In the genomic region with DNA sequence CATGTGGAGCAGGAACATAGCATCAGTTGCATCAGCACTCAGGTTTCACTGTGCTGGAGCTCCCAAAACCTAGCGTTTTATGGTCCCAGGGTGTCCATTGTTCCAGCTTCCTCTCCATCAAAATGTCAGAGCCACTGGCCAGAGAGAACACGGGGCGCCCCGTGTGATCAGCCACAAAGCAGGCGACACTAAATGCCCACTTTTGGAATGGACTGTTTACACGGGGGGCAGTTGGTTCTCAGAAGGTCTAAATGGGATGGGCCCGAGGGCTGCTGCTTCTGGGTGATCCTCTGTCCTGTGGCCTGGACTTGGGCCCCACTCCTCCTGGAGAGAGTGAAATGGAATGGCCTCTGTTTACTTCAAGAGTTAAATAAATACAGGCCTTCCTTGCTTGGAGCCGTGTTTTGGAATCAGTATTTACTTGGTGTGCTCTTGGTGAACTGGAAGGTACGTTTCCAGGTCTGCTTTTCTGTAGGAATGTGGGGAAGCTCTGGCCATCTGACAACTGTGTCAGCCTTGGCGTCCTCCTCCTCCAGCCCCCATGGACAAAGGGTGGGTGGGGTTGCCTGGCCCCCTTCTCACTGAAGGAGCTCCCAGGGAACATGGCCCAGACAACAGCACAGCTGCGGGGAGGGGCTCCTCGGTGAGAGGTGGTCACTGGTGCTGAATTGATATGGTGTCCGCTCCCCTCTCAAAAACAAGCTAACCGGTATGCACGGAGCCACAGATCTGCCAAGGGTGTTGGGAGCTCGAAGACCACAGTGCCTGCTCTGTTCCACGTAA, we compare ENCODE assay signal across 1 cellular context.
TF ChIP-seq lines count a peak whose summit lies in the region.

No MANE protein-coding gene starts in this region.

TF ChIP-seq in HepG2, 621 proteins besides CTCF, POLR2A, EP300 and RAD21 (continued from another document and continues in another):
- TF ChIP-seq, protein P1, sequence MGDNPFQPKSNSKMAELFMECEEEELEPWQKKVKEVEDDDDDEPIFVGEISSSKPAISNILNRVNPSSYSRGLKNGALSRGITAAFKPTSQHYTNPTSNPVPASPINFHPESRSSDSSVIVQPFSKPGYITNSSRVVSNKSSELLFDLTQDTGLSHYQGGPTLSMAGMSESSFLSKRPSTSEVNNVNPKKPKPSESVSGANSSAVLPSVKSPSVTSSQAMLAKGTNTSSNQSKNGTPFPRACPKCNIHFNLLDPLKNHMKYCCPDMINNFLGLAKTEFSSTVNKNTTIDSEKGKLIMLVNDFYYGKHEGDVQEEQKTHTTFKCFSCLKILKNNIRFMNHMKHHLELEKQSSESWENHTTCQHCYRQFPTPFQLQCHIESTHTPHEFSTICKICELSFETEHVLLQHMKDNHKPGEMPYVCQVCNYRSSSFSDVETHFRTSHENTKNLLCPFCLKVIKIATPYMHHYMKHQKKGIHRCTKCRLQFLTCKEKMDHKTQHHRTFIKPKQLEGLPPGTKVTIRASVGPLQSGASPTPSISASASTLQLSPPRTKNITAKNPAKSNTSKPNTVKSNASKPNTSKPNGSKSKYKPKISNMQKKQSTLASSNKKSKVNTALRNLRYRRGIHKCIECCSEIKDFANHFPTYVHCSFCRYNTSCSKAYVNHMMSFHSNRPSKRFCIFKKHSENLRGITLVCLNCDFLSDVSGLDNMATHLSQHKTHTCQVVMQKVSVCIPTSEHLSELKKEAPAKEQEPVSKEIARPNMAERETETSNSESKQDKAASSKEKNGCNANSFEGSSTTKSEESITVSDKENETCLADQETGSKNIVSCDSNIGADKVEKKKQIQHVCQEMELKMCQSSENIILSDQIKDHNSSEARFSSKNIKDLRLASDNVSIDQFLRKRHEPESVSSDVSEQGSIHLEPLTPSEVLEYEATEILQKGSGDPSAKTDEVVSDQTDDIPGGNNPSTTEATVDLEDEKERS (CRISPR knock-in tag; IDR thresholded peaks at IDR 0.05), result 0 out of 2 replicates have a peak, but pooled peaks have one; percentile 35
- TF ChIP-seq DNMT1 (CRISPR knock-in tag; IDR thresholded peaks at IDR 0.05) (no peak; the same call in 1 of the 2 replicates), CSRNP1 (CRISPR knock-in tag; IDR thresholded peaks at IDR 0.05) (no peak), ARNT2 (CRISPR knock-in tag; IDR thresholded peaks at IDR 0.05; ENCODE audit: low read depth) (no peak), ZNF101 (CRISPR knock-in tag; IDR thresholded peaks at IDR 0.05; ENCODE audit: borderline replicate concordance, low read depth) (no peak), SMAD3 (CRISPR knock-in tag; IDR thresholded peaks at IDR 0.05) (no peak), ZNF136 (CRISPR knock-in tag; IDR thresholded peaks at IDR 0.05; ENCODE audit: low read depth) (no peak), HINFP (CRISPR knock-in tag; IDR thresholded peaks at IDR 0.05; ENCODE audit: low read depth) (no peak), SMAD1 (CRISPR knock-in tag; IDR thresholded peaks at IDR 0.05; ENCODE audit: borderline replicate concordance, low read depth) (peak; percentile 69; the same call in 1 of the 2 replicates), NFYB (CRISPR knock-in tag; IDR thresholded peaks at IDR 0.05) (no peak), TARDBP (CRISPR knock-in tag; IDR thresholded peaks at IDR 0.05) (no peak), GMEB1 (CRISPR knock-in tag; IDR thresholded peaks at IDR 0.05; ENCODE audit: borderline replicate concordance) (no peak), HES4 (CRISPR knock-in tag; IDR thresholded peaks at IDR 0.05; ENCODE audit: borderline replicate concordance) (no peak), NONO (IDR thresholded peaks at IDR 0.05) (no peak), NONO (CRISPR knock-in tag; conservative IDR thresholded peaks at IDR 0.05) (peak; percentile 37; the same call in 1 of the 2 replicates), XRCC5 (optimal IDR thresholded peaks at IDR 0.05; ENCODE audit: low read length) (peak; percentile 26), ZNF550 (CRISPR knock-in tag; IDR thresholded peaks at IDR 0.05; ENCODE audit: borderline replicate concordance) (no peak), DR1 (CRISPR knock-in tag; IDR thresholded peaks at IDR 0.05) (no peak), IKZF4 (CRISPR knock-in tag; IDR thresholded peaks at IDR 0.05; ENCODE audit: borderline replicate concordance, low read depth, not compliant biosample characterization) (no peak), ZNF260 (CRISPR knock-in tag; IDR thresholded peaks at IDR 0.05; ENCODE audit: borderline replicate concordance, low read depth) (no peak), TRAFD1 (CRISPR knock-in tag; IDR thresholded peaks at IDR 0.05; ENCODE audit: borderline replicate concordance) (no peak), ZNF766 (CRISPR knock-in tag; IDR thresholded peaks at IDR 0.05; ENCODE audit: borderline replicate concordance) (no peak), ZNF792 (CRISPR knock-in tag; IDR thresholded peaks at IDR 0.05) (no peak; the same call in 1 of the 2 replicates), DMAP1 (CRISPR knock-in tag; IDR thresholded peaks at IDR 0.05) (no peak), ZFY (CRISPR knock-in tag; IDR thresholded peaks at IDR 0.05) (peak; percentile 41; the same call in 1 of the 2 replicates), TOE1 (CRISPR knock-in tag; IDR thresholded peaks at IDR 0.05) (no peak), TMF1 (CRISPR knock-in tag; IDR thresholded peaks at IDR 0.05; ENCODE audit: low read depth) (no peak), CEBPG (CRISPR knock-in tag; IDR thresholded peaks at IDR 0.05) (no peak), MXD1 (CRISPR knock-in tag; IDR thresholded peaks at IDR 0.05) (no peak), GATA4 (IDR thresholded peaks at IDR 0.05; ENCODE audit: borderline replicate concordance, low read depth) (no peak), KLF16 (CRISPR knock-in tag; IDR thresholded peaks at IDR 0.05) (peak in 1 of 2 experiments; percentile 36; a peak in 1 of 4 replicates), KMT2B (CRISPR knock-in tag; IDR thresholded peaks at IDR 0.05) (no peak)
- TF ChIP-seq, protein P2, sequence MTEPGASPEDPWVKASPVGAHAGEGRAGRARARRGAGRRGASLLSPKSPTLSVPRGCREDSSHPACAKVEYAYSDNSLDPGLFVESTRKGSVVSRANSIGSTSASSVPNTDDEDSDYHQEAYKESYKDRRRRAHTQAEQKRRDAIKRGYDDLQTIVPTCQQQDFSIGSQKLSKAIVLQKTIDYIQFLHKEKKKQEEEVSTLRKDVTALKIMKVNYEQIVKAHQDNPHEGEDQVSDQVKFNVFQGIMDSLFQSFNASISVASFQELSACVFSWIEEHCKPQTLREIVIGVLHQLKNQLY (CRISPR knock-in tag; IDR thresholded peaks at IDR 0.05), result peak; percentile 52; the same call in 1 of the 2 replicates
- TF ChIP-seq, protein P3, sequence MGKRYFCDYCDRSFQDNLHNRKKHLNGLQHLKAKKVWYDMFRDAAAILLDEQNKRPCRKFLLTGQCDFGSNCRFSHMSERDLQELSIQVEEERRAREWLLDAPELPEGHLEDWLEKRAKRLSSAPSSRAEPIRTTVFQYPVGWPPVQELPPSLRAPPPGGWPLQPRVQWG (CRISPR knock-in tag; IDR thresholded peaks at IDR 0.05; ENCODE audit: borderline replicate concordance, low read depth), result no peak
- TF ChIP-seq, protein P4, sequence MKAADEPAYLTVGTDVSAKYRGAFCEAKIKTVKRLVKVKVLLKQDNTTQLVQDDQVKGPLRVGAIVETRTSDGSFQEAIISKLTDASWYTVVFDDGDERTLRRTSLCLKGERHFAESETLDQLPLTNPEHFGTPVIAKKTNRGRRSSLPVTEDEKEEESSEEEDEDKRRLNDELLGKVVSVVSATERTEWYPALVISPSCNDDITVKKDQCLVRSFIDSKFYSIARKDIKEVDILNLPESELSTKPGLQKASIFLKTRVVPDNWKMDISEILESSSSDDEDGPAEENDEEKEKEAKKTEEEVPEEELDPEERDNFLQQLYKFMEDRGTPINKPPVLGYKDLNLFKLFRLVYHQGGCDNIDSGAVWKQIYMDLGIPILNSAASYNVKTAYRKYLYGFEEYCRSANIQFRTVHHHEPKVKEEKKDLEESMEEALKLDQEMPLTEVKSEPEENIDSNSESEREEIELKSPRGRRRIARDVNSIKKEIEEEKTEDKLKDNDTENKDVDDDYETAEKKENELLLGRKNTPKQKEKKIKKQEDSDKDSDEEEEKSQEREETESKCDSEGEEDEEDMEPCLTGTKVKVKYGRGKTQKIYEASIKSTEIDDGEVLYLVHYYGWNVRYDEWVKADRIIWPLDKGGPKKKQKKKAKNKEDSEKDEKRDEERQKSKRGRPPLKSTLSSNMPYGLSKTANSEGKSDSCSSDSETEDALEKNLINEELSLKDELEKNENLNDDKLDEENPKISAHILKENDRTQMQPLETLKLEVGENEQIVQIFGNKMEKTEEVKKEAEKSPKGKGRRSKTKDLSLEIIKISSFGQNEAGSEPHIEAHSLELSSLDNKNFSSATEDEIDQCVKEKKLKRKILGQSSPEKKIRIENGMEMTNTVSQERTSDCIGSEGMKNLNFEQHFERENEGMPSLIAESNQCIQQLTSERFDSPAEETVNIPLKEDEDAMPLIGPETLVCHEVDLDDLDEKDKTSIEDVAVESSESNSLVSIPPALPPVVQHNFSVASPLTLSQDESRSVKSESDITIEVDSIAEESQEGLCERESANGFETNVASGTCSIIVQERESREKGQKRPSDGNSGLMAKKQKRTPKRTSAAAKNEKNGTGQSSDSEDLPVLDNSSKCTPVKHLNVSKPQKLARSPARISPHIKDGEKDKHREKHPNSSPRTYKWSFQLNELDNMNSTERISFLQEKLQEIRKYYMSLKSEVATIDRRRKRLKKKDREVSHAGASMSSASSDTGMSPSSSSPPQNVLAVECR (CRISPR knock-in tag; IDR thresholded peaks at IDR 0.05; ENCODE audit: borderline replicate concordance), result peak; percentile 51; the same call in 1 of the 2 replicates
- TF ChIP-seq, protein P5, sequence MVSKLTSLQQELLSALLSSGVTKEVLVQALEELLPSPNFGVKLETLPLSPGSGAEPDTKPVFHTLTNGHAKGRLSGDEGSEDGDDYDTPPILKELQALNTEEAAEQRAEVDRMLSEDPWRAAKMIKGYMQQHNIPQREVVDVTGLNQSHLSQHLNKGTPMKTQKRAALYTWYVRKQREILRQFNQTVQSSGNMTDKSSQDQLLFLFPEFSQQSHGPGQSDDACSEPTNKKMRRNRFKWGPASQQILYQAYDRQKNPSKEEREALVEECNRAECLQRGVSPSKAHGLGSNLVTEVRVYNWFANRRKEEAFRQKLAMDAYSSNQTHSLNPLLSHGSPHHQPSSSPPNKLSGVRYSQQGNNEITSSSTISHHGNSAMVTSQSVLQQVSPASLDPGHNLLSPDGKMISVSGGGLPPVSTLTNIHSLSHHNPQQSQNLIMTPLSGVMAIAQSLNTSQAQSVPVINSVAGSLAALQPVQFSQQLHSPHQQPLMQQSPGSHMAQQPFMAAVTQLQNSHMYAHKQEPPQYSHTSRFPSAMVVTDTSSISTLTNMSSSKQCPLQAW (CRISPR knock-in tag; IDR thresholded peaks at IDR 0.05), result no peak
- TF ChIP-seq, protein P6, sequence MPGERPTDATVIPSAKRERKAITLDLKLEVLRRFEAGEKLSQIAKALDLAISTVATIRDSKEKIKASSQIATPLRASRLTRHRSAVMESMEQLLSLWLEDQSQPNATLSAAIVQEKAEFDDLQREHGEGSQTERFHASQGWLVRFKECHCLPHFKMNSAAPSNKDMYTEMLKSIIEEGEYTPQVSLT (CRISPR knock-in tag; IDR thresholded peaks at IDR 0.05; ENCODE audit: borderline replicate concordance, low read depth), result no peak
